20 cellular contexts compared by ENCODE assay signal in genomic region chr1:36137776-36138175, GRCh38. TPM values are rescaled to one million over a fixed set of nuclear protein-coding genes. Genes with fewer than 3 reads are reported as not detected.
DNase-seq lines count a peak whose midpoint lies in the region; ATAC-seq, FAIRE-seq and TF ChIP-seq lines count a peak whose summit lies in the region.
"Had no signal": no experiment of that assay in that cellular context is flagged by ENCODE, and none has a peak within 500 bp of the region (broad histone marks: within the 10 kb centered on the region; RNA-seq: fewer than 3 reads in every experiment).

No MANE protein-coding gene starts in this region.

- FAIRE-seq in GM12892 (lab: Jason Lieb, UNC): no peak
- FAIRE-seq: GM19239, K562 had no signal

- H3K27ac Mint-ChIP-seq in HFFc6 (peak overlapping the region; percentile 94), mesothelial cell of epicardium (no peak overlapping the region)
- H3K27ac Mint-ChIP-seq: activated naive CD8-positive, alpha-beta T cell treated with anti-CD3 and anti-CD28 coated beads, Interleukin-2, amount 50 U/mL, for 24 hours had no signal

- intact Hi-C loops in psoas muscle (cut with DNase I): loop anchor here in 1 of 2 donors (5.0 kb wide), 1 partner anchor 40 kb away; no protein-coding TSS in a partner anchor

- H3K36me3 ChIP-seq in SJCRH30 (peaks cover 20% of the 10 kb centered on the region), psoas muscle (ENCODE audit: insufficient read depth in 1 of 2, low read depth in 1 of 2) (peaks cover 2 to 40% of the 10 kb centered on the region in 2 donors)

- peaks cover 86% of the 10 kb centered on the region for H3K4me1 Mint-ChIP-seq in HFFc6 (ENCODE audit: low read depth)
- H3K4me1 Mint-ChIP-seq in mesothelial cell of epicardium: peaks cover 15% of the 10 kb centered on the region

- H3K36me3 Mint-ChIP-seq in HFFc6 (ENCODE audit: low read depth) (peaks cover 19% of the 10 kb centered on the region), mesothelial cell of epicardium (peaks cover 9% of the 10 kb centered on the region)

- H3K9me3 ChIP-seq in SJCRH30 (replicated peaks) (no peaks in the 10 kb centered on the region), psoas muscle (no peaks in the 10 kb centered on the region)

- H3K9me3 Mint-ChIP-seq in HFFc6 (no peaks in the 10 kb centered on the region), mesothelial cell of epicardium (no peaks in the 10 kb centered on the region)
- H3K9me3 Mint-ChIP-seq: activated naive CD8-positive, alpha-beta T cell treated with anti-CD3 and anti-CD28 coated beads, Interleukin-2, amount 50 U/mL, for 24 hours; nephron had no signal

- no peak for DNase-seq in HFFc6
- DNase-seq in NCI-H2029 treated with DMSO at 0.1 percent for 48 hours (lab: John Stamatoyannopoulos, UW): peak; percentile 60
- no peak for DNase-seq in SJCRH30
- DNase-seq in psoas muscle: no peak
- no peak for DNase-seq in middle frontal gyrus (ENCODE audit: extremely low spot score, low spot score)
- DNase-seq in mesothelial cell of epicardium (ENCODE audit: low spot score in 2 of 2, unreplicated experiment in 2 of 2): no peak
- no peak for DNase-seq in mucosa of gallbladder (ENCODE audit: low spot score)
- DNase-seq in GM12892 (ENCODE audit: insufficient read length): no peak
- DNase-seq: activated naive CD8-positive, alpha-beta T cell treated with anti-CD3 and anti-CD28 coated beads, Interleukin-2, amount 50 U/mL, for 24 hours; activated T-cell treated with anti-CD3 and anti-CD28 coated beads, Interleukin-2, amount 50 U/mL, for 1 hour; AML-193; Calu3; foreskin fibroblast; left ventricle myocardium superior; NCI-H1436; SHP77 treated with DMSO at 0.1 percent for 48 hours had no signal

- ATAC-seq in psoas muscle: no peak
- ATAC-seq: activated naive CD8-positive, alpha-beta T cell treated with anti-CD3 and anti-CD28 coated beads, Interleukin-2, amount 50 U/mL, for 24 hours; K562; left ventricle myocardium superior had no signal

- WGBS in psoas muscle, 3 donors: 70 to 85% (median 78%) methylated on average over 3 of the region's 3 CpGs

- 0 out of 2 replicates have a peak overlapping the region, but pooled peaks have one; percentile 3 for H3K27ac ChIP-seq in SJCRH30
- H3K27ac ChIP-seq in psoas muscle: peak overlapping the region; percentile 82
- H3K27ac ChIP-seq: HL-60 had no signal

- H3K4me3 Mint-ChIP-seq in HFFc6 (no peak overlapping the region), mesothelial cell of epicardium (no peak overlapping the region)
- H3K4me3 Mint-ChIP-seq: activated naive CD8-positive, alpha-beta T cell treated with anti-CD3 and anti-CD28 coated beads, Interleukin-2, amount 50 U/mL, for 24 hours; nephron had no signal

- H3K27me3 ChIP-seq in SJCRH30 (no peaks in the 10 kb centered on the region), psoas muscle (ENCODE audit: insufficient read depth in 3 of 3, low read length in 2 of 3) (no peaks in the 10 kb centered on the region)

- no peak overlapping the region for H3K4me3 ChIP-seq in SJCRH30
- H3K4me3 ChIP-seq in psoas muscle: no peak overlapping the region
- H3K4me3 ChIP-seq: K562 had no signal

- H3K27me3 Mint-ChIP-seq in HFFc6 (ENCODE audit: insufficient read depth): no peaks in the 10 kb centered on the region; the same call in 1 of the 2 replicates
- H3K27me3 Mint-ChIP-seq in mesothelial cell of epicardium (ENCODE audit: low read depth): no peaks in the 10 kb centered on the region
- H3K27me3 Mint-ChIP-seq: activated naive CD8-positive, alpha-beta T cell treated with anti-CD3 and anti-CD28 coated beads, Interleukin-2, amount 50 U/mL, for 24 hours had no signal

- no peak for TF ChIP-seq POLR2A in GM12892 (IDR thresholded peaks at IDR 0.05; ENCODE audit: low read depth, low read length)

- H3K4me1 ChIP-seq in SJCRH30 (peaks cover 8% of the 10 kb centered on the region), psoas muscle (peaks cover 47% of the 10 kb centered on the region)

- no peak for TF ChIP-seq CTCF in HFFc6 (IDR thresholded peaks at IDR 0.05)
- TF ChIP-seq CTCF in psoas muscle (IDR thresholded peaks at IDR 0.05): no peak
- TF ChIP-seq CTCF in mesothelial cell of epicardium (IDR thresholded peaks at IDR 0.05; ENCODE audit: unreplicated experiment): no peak

RNA-seq across cellular contexts. Expression of gene TRAPPC3, which starts 11.5 kb away (rescaled TPM):
- 10 to 100 TPM; 76.6 to 93.4 (median 78.6) TPM for total RNA-seq in HFFc6 (2021; fragmentation: NEBNext Ultra II Directional; extraction: Animal tissue kit (Norgen Biotek cat#: 25700))
- total RNA-seq in SJCRH30 (2014; rRNA removed; shearing (Covaris generic)): 76.0 and 78.6 TPM in 2 replicates
- total RNA-seq in psoas muscle (10 to 100 TPM; 34.8 to 44.4 (median 38.7) TPM), mesothelial cell of epicardium (64.8 to 68.5 TPM (median 68.5 TPM) in 3 replicates), mucosa of gallbladder (57.7 TPM)
- 10 to 100 TPM; 43.8 to 91.8 (median 73.0) TPM for polyA plus RNA-seq in psoas muscle
- 49.4 TPM for polyA plus RNA-seq in GM12892 (2012; ENCODE audit: missing spikeins)

RNA-seq across cellular contexts. Expression of gene COL8A2, which starts 12.8 kb away (rescaled TPM):
- total RNA-seq in HFFc6 (2021; fragmentation: NEBNext Ultra II Directional; extraction: Animal tissue kit (Norgen Biotek cat#: 25700)): 1 to 10 TPM; 1.9 to 6.4 (median 2.4) TPM
- total RNA-seq in SJCRH30 (2014; rRNA removed; shearing (Covaris generic)): 0.45 and 0.51 TPM in 2 replicates
- total RNA-seq in psoas muscle (under 1 TPM; 0.15 to 0.41 (median 0.30) TPM), mesothelial cell of epicardium (9.0 to 10.5 TPM (median 10.4 TPM) in 3 replicates), mucosa of gallbladder (10.8 TPM)
- polyA plus RNA-seq in psoas muscle: under 1 TPM; 0.06 to 0.12 (median 0.10) TPM
- 0.15 TPM for polyA plus RNA-seq in GM12892 (2012; ENCODE audit: missing spikeins)
- total RNA-seq: Calu3 had no signal

RNA-seq across cellular contexts. Expression of gene MAP7D1, which starts 18.2 kb away (rescaled TPM):
- total RNA-seq in HFFc6 (2021; fragmentation: NEBNext Ultra II Directional; extraction: Animal tissue kit (Norgen Biotek cat#: 25700)): 100 to 1,000 TPM; 202 to 234 (median 210) TPM
- total RNA-seq in SJCRH30 (2014; rRNA removed; shearing (Covaris generic)): 91.2 and 96.2 TPM in 2 replicates
- total RNA-seq in psoas muscle (100 to 1,000 TPM; 209 to 230 (median 215) TPM), mesothelial cell of epicardium (97.8 to 103 TPM (median 101 TPM) in 3 replicates), mucosa of gallbladder (123 TPM)
- polyA plus RNA-seq in psoas muscle: 100 to 1,000 TPM; 117 to 342 (median 165) TPM
- polyA plus RNA-seq in GM12892 (2012; ENCODE audit: missing spikeins): 30.7 TPM

RNA-seq across cellular contexts. Expression of gene ADPRS, which starts 49.1 kb away (rescaled TPM):
- total RNA-seq in HFFc6 (2021; fragmentation: NEBNext Ultra II Directional; extraction: Animal tissue kit (Norgen Biotek cat#: 25700)): 10 to 100 TPM; 24.4 to 30.9 (median 27.0) TPM
- total RNA-seq in SJCRH30 (2014; rRNA removed; shearing (Covaris generic)): 26.7 and 30.4 TPM in 2 replicates
- total RNA-seq in psoas muscle (10 to 100 TPM; 20.5 to 40.2 (median 28.8) TPM), mesothelial cell of epicardium (31.6 to 33.3 TPM (median 32.6 TPM) in 3 replicates), mucosa of gallbladder (28.9 TPM)
- polyA plus RNA-seq in psoas muscle: 10 to 100 TPM; 41.4 to 56.4 (median 45.3) TPM
- 36.6 TPM for polyA plus RNA-seq in GM12892 (2012; ENCODE audit: missing spikeins)

RNA-seq across cellular contexts. Expression of gene TEKT2, which starts 53.9 kb away (rescaled TPM):
- not detected for total RNA-seq in HFFc6 (2021; fragmentation: NEBNext Ultra II Directional; extraction: Animal tissue kit (Norgen Biotek cat#: 25700))
- total RNA-seq in SJCRH30 (2014; rRNA removed; shearing (Covaris generic)): 0.15 TPM in 1 of 2 replicates, not detected in the other
- total RNA-seq in psoas muscle (not detected), mesothelial cell of epicardium (2.6 to 3.6 TPM (median 3.2 TPM) in 3 replicates), mucosa of gallbladder (0.75 TPM)
- polyA plus RNA-seq in psoas muscle: under 1 TPM in 2 of 3 donors, not detected in 1; 0.03 to 0.04 TPM
- polyA plus RNA-seq in GM12892 (2012; ENCODE audit: missing spikeins): 0.17 TPM
- total RNA-seq: left ventricle myocardium superior had no signal
